ENCODE assay signal across 8 cellular contexts in genomic region chr17:63961355-63962207, GRCh38. TPM values are rescaled to one million over a fixed set of nuclear protein-coding genes. Genes with fewer than 3 reads are reported as not detected.
A peak's percentile ranks its signal among the peaks of the same experiment; 100 is the strongest.
DNase-seq lines count a peak whose midpoint lies in the region; ATAC-seq and TF ChIP-seq lines count a peak whose summit lies in the region.

No MANE protein-coding gene starts in this region.

- H3K4me3 ChIP-seq in WERI-Rb-1 (ENCODE audit: low read depth, low read length), result no peak overlapping the region
- no peak overlapping the region for H3K4me3 ChIP-seq in aorta (ENCODE audit: low read length in 2 of 2)

- no peaks in the 10 kb centered on the region for H3K36me3 ChIP-seq in WERI-Rb-1
- H3K36me3 ChIP-seq in aorta (ENCODE audit: control insufficient read depth in 1 of 2, insufficient read depth in 2 of 2, low read length in 1 of 2), result no peaks in the 10 kb centered on the region

- no peaks in the 10 kb centered on the region for H3K36me3 Mint-ChIP-seq in endothelial cell (ENCODE audit: low read depth, unreplicated experiment)

- no peaks in the 10 kb centered on the region for H3K4me1 ChIP-seq in aorta (ENCODE audit: control insufficient read depth in 1 of 2, insufficient read depth in 2 of 2, low read length in 2 of 2)

- peak; percentile 76 for ATAC-seq in aorta (ENCODE audit: low FRiP score)
- ATAC-seq in HG03565 (IDR thresholded peaks at IDR 0.05; ENCODE audit: unreplicated experiment), result no peak

- H3K9me3 ChIP-seq in WERI-Rb-1 (ENCODE audit: severe bottlenecking) (no peaks in the 10 kb centered on the region), aorta (ENCODE audit: control insufficient read depth, low read length) (no peaks in the 10 kb centered on the region)

- DNase-seq in COLO668 (lab: John Stamatoyannopoulos, UW; ENCODE audit: unreplicated experiment), result peak; percentile 4
- DNase-seq in LHCN-M2 (ENCODE audit: low read depth), result peak; percentile 29
- DNase-seq in WERI-Rb-1, result peak; percentile 69
- peak; percentile 72 for DNase-seq in endothelial cell (ENCODE audit: low spot score)
- peak; percentile 40 for DNase-seq in mucosa of gallbladder (ENCODE audit: low spot score)
- DNase-seq in aorta, result peak; percentile 81 to 90
- DNase-seq in cortex of kidney (lab: John Stamatoyannopoulos, UW), result no peak

- H3K4me3 Mint-ChIP-seq in endothelial cell (ENCODE audit: unreplicated experiment), result no peak overlapping the region

- peaks cover 7% of the 10 kb centered on the region for H3K27me3 Mint-ChIP-seq in endothelial cell (ENCODE audit: unreplicated experiment)

- H3K27ac Mint-ChIP-seq in endothelial cell (ENCODE audit: unreplicated experiment), result no peak overlapping the region

- intact Hi-C loops in aorta (cut with DNase I), result no loop called here

- peaks cover 3% of the 10 kb centered on the region for H3K4me1 Mint-ChIP-seq in endothelial cell (ENCODE audit: unreplicated experiment)

- WGBS in aorta, 2 donors, result 12 to 16% methylated on average over 36 of the region's 36 CpGs

- no peak overlapping the region for H3K27ac ChIP-seq in WERI-Rb-1
- H3K27ac ChIP-seq in aorta (ENCODE audit: low read depth in 1 of 2, low read length in 2 of 2), result no peak overlapping the region

- no peak for TF ChIP-seq CTCF in WERI-Rb-1 (IDR thresholded peaks at IDR 0.05; ENCODE audit: low read depth, low read length)
- no peak for TF ChIP-seq CTCF in endothelial cell (IDR thresholded peaks at IDR 0.05; ENCODE audit: unreplicated experiment)

- no peaks in the 10 kb centered on the region for H3K27me3 ChIP-seq in WERI-Rb-1 (ENCODE audit: insufficient read depth, low read depth, severe bottlenecking)
- H3K27me3 ChIP-seq in aorta (ENCODE audit: control insufficient read depth in 1 of 2, insufficient read depth in 2 of 2, low read length in 1 of 2), result no peaks in the 10 kb centered on the region

- H3K9me3 Mint-ChIP-seq in endothelial cell (ENCODE audit: unreplicated experiment), result no peaks in the 10 kb centered on the region

RNA-seq across cellular contexts. Expression of gene SCN4A, which starts 11.1 kb away (rescaled TPM):
- total RNA-seq in LHCN-M2 (2014; rRNA removed) (0.06 TPM in 1 of 2 replicates, not detected in the other), endothelial cell (ENCODE audit: unreplicated experiment) (0.95 TPM), mucosa of gallbladder (1.2 TPM), aorta (1 to 10 TPM; 1.5 to 3.2 TPM)
- not detected for polyA plus RNA-seq in LHCN-M2 (2012)
- polyA plus RNA-seq in aorta, result under 1 TPM in 1 of 2 donors, not detected in 1; 0.03 TPM

RNA-seq across cellular contexts. Expression of gene CD79B, which starts 29.4 kb away (rescaled TPM):
- total RNA-seq in LHCN-M2 (2014; rRNA removed), result not detected in 2 replicates
- polyA plus RNA-seq in LHCN-M2 (2012), result 0.07 TPM
- 3.4 TPM for total RNA-seq in endothelial cell (ENCODE audit: unreplicated experiment)
- total RNA-seq in mucosa of gallbladder, result 3.4 TPM
- 1 to 10 TPM; 5.1 to 7.1 TPM for total RNA-seq in aorta
- 1 to 10 TPM in 1 of 2 donors, under 1 TPM in 1; 0.50 to 6.7 TPM for polyA plus RNA-seq in aorta

RNA-seq across cellular contexts. Expression of gene PRR29, which starts 36.6 kb away (rescaled TPM):
- total RNA-seq in LHCN-M2 (2014; rRNA removed) (0.13 TPM in 1 of 2 replicates, not detected in the other), endothelial cell (ENCODE audit: unreplicated experiment) (25.3 TPM), mucosa of gallbladder (0.26 TPM), aorta (under 1 TPM; 0.62 to 0.84 TPM)
- polyA plus RNA-seq in LHCN-M2 (2012), result 0.05 TPM
- under 1 TPM in 1 of 2 donors, not detected in 1; 0.10 TPM for polyA plus RNA-seq in aorta

RNA-seq across cellular contexts. Expression of gene GH1, which starts 42.9 kb away (rescaled TPM):
- total RNA-seq in LHCN-M2 (2014; rRNA removed), result not detected in 2 replicates
- polyA plus RNA-seq in LHCN-M2 (2012), result not detected
- not detected for total RNA-seq in endothelial cell (ENCODE audit: unreplicated experiment)
- total RNA-seq in mucosa of gallbladder, result not detected
- total RNA-seq in aorta, result not detected
- polyA plus RNA-seq in aorta, result not detected

RNA-seq across cellular contexts. Expression of gene CSHL1, which starts 50.5 kb away (rescaled TPM):
- total RNA-seq in LHCN-M2 (2014; rRNA removed), result not detected in 2 replicates
- not detected for polyA plus RNA-seq in LHCN-M2 (2012)
- total RNA-seq in endothelial cell (ENCODE audit: unreplicated experiment), result not detected
- total RNA-seq in mucosa of gallbladder, result not detected
- total RNA-seq in aorta, result not detected
- not detected for polyA plus RNA-seq in aorta

Comparison
In these comparisons a context has a peak if more than half of its experiments do, and no peak if none do; other contexts are left out.
1. RNA of gene PRR29, which starts 36.6 kb away (total RNA-seq): 25.3 TPM in endothelial cell (single experiment); 0.62 to 0.84 TPM in aorta, 0.26 TPM in mucosa of gallbladder (single experiment) and 0.13 TPM in LHCN-M2; every median in the first group is over 10 times any median in the second.